8 cellular contexts compared by ENCODE assay signal in the genomic region with DNA sequence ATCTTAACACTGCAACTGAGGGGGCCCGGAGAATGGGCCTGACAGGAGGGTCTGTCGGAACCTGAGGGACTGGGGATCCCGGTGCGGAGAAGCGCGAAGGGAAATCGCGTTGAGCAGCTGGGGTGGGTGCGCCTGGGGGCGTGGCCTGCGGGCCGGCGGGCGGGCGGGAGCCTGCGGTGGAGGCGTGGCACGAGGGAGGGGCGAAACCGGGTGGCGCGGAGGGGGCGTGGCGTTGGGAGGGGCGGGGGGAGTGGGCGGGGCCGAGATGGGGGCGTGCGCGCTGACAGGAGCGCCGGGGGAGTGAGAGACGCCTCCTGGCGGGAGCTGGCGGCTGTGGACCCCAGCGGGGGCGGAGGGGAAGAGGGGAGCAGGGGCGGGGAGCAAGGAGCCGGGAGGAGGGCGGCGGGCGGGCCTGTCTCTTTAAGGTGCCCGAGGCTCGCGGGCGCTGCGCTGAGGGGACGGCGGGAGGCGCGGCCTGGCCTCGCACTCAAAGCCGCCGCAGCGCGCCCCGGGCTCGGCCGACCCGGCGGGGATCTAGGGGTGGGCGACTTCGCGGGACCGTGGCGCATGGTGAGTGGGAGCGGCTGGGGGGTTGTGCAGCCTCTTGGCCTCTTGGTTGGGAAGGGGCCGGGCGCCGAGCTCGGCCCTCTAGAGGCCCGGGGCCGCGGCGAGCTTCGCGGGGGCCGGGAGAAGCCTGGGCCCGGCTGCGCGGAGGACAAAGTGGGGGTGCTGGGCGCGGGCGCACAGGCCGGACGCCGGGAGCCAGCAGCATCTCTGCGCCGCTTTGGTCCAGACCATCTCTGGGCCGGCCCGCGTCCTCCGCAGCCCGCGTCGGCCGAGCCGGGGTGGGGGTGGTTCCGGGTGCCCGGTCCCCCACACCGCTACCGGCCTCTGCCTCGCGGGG. TPM values are rescaled to one million over a fixed set of nuclear protein-coding genes. Genes with fewer than 3 reads are reported as not detected.
DNase-seq lines count a peak whose midpoint lies in the region; ATAC-seq lines count a peak whose summit lies in the region.

A gene (plus strand): TSS at position 423 of the 904 bp plus-strand sequence. CDS start 2,457 bp downstream, outside the sequence.

- H3K9me3 Mint-ChIP-seq in CD4-positive, alpha-beta memory T cell = peaks cover 0 to 2% (median 0%) of the 10 kb centered on the region in 8 donors

- peak within 1 kb of the TSS; percentile 76 to 90 for H3K4me3 ChIP-seq in CD4-positive, alpha-beta memory T cell (ENCODE audit: low read length in 2 of 2)

- H3K27me3 ChIP-seq in CD4-positive, alpha-beta memory T cell (ENCODE audit: insufficient read depth, low read length) = no peaks in the 10 kb centered on the region

- peaks cover 8 to 27% (median 18%) of the 10 kb centered on the region in 4 donors for H3K4me1 Mint-ChIP-seq in CD4-positive, alpha-beta memory T cell

- CTCF ChIA-PET in CD4-positive, alpha-beta memory T cell (lab: Charles Lee; ENCODE audit: partially characterized antibody) = interaction anchor here (1.4 to 1.9 kb wide), 6 partner anchors 30 to 264 kb away, joined by 3 to 8 read pairs (median 4); a partner anchor contains a TSS

- peaks cover 17% of the 10 kb centered on the region for H3K4me1 ChIP-seq in CD4-positive, alpha-beta memory T cell (ENCODE audit: insufficient read depth, low read length)

- H3K27ac Mint-ChIP-seq in CD4-positive, alpha-beta memory T cell = peak within 1 kb of the TSS; percentile 83 to 93 (median 91)

- peaks cover 4 to 5% of the 10 kb centered on the region in 2 donors for H3K36me3 Mint-ChIP-seq in CD4-positive, alpha-beta memory T cell

- intact Hi-C loops in CD4-positive, alpha-beta memory T cell (cut with micrococcal nuclease) = loop anchor here (1.0 to 2.0 kb wide), 8 partner anchors 141 to 630 kb away; a partner anchor contains a TSS

- H3K36me3 ChIP-seq in CD4-positive, alpha-beta memory T cell (ENCODE audit: insufficient read depth, low read length) = no peaks in the 10 kb centered on the region

- DNase-seq in CD4-positive, alpha-beta memory T cell = peak; percentile 90 to 94 (median 91)
- DNase-seq in NCI-H82 treated with DMSO at 0.1 percent for 48 hours (lab: John Stamatoyannopoulos, UW; ENCODE audit: unreplicated experiment) = peak; percentile 61
- peak; percentile 90 to 93 for DNase-seq in activated CD8-positive, alpha-beta memory T cell treated with anti-CD3 and anti-CD28 coated beads for 1 hour (ENCODE audit: extremely low read depth in 1 of 2, low read depth in 1 of 2)
- DNase-seq in effector CD8-positive, alpha-beta T cell (lab: John Stamatoyannopoulos, UW) = peak; percentile 91
- peak; percentile 94 to 96 for DNase-seq in lung microvascular endothelial cell (ENCODE audit: low read depth in 2 of 2)
- DNase-seq in stimulated activated CD4-positive, alpha-beta T cell treated with anti-CD3 and anti-CD28 coated beads, TNF-alpha, amount 100 ng/mL, for 48 hours (ENCODE audit: low read depth in 3 of 3) = peak; percentile 81 to 94 (median 83)

- peak; percentile 77 for ATAC-seq in GM19395 (IDR thresholded peaks at IDR 0.05; ENCODE audit: unreplicated experiment)
- ATAC-seq in HG03565 (IDR thresholded peaks at IDR 0.05; ENCODE audit: unreplicated experiment) = peak; percentile 57

- peaks cover 1 to 6% of the 10 kb centered on the region in 2 donors for H3K27me3 Mint-ChIP-seq in CD4-positive, alpha-beta memory T cell

- no peaks in the 10 kb centered on the region for H3K9me3 ChIP-seq in CD4-positive, alpha-beta memory T cell (ENCODE audit: control insufficient read depth in 1 of 2, low read length in 2 of 2)

- peak within 1 kb of the TSS; percentile 85 to 96 (median 90) for H3K4me3 Mint-ChIP-seq in CD4-positive, alpha-beta memory T cell

- POLR2A ChIA-PET in CD4-positive, alpha-beta memory T cell (lab: Charles Lee; ENCODE audit: partially characterized antibody) = interaction anchor here (0.9 to 2.4 kb wide), 10 partner anchors 58 to 261 kb away, joined by 3 to 10 read pairs (median 4); a partner anchor contains a TSS

- peak within 1 kb of the TSS; percentile 57 for H3K27ac ChIP-seq in CD4-positive, alpha-beta memory T cell (ENCODE audit: low read depth, low read length)

RNA-seq across cellular contexts. Expression of the gene that starts here (rescaled TPM):
- total RNA-seq in CD4-positive, alpha-beta memory T cell = 1 to 10 TPM; 5.1 to 6.0 TPM
- polyA plus RNA-seq in CD4-positive, alpha-beta memory T cell = 1 to 10 TPM; 4.1 to 4.8 TPM
- total RNA-seq in lung microvascular endothelial cell = 35.9 and 41.4 TPM in 2 replicates

Comparison
In these comparisons a context has a peak if more than half of its experiments do, and no peak if none do; other contexts are left out.
1. Peak in every context shown above with its lines: DNase-seq, ATAC-seq, H3K4me3 ChIP-seq and H3K27ac ChIP-seq.